In genomic region chr2:132387126-132387525, GRCh38 we compare ENCODE assay signal across 7 cellular contexts.
"Had no signal": no experiment of that assay in that cellular context is flagged by ENCODE, and none has a peak within 500 bp of the region (broad histone marks: within the 10 kb centered on the region; RNA-seq: fewer than 3 reads in every experiment).

No MANE protein-coding gene starts in this region.

- H3K4me3 ChIP-seq: GM12878 had no signal

- FAIRE-seq: G401.6, GM12878, GM12891, GM18507, GM19239 had no signal

- ATAC-seq: GM12878 had no signal

- DNase-seq: GDM1, GF-D8 had no signal
